10 cellular contexts compared by ENCODE assay signal in genomic region chr19:47210180-47210490, GRCh38. TPM values are rescaled to one million over a fixed set of nuclear protein-coding genes. Genes with fewer than 3 reads are reported as not detected.
A peak's percentile ranks its signal among the peaks of the same experiment; 100 is the strongest.
DNase-seq lines count a peak whose midpoint lies in the region; ATAC-seq, FAIRE-seq and TF ChIP-seq lines count a peak whose summit lies in the region.
"Had no signal": no experiment of that assay in that cellular context is flagged by ENCODE, and none has a peak within 500 bp of the region (broad histone marks: within the 10 kb centered on the region; RNA-seq: fewer than 3 reads in every experiment).

No MANE protein-coding gene starts in this region.

- no peaks in the 10 kb centered on the region for H3K27me3 Mint-ChIP-seq in activated CD4-positive, alpha-beta memory T cell treated with anti-CD3 and anti-CD28 coated beads for 36 hours
- H3K27me3 Mint-ChIP-seq in activated CD4-positive, alpha-beta memory T cell treated with anti-CD3 and anti-CD28 coated beads, Interleukin-2, amount 10 ng/mL, durations not matched to agents 7 days and 5 days = no peaks in the 10 kb centered on the region

- no peak for FAIRE-seq in GM19239 (lab: Jason Lieb, UNC)

- H3K27ac ChIP-seq in Peyer's patch (peak overlapping the region in 3 of 4 donors; percentile 4 to 14 (median 10)), esophagus muscularis mucosa (replicated peaks in 1 of 4) (peak overlapping the region; percentile 50 to 79 (median 67))

- peaks cover 12% of the 10 kb centered on the region for H3K4me1 Mint-ChIP-seq in activated CD4-positive, alpha-beta memory T cell treated with anti-CD3 and anti-CD28 coated beads for 36 hours (ENCODE audit: low read depth)
- H3K4me1 Mint-ChIP-seq in activated CD4-positive, alpha-beta memory T cell treated with anti-CD3 and anti-CD28 coated beads, Interleukin-2, amount 10 ng/mL, durations not matched to agents 7 days and 5 days = peaks cover 16% of the 10 kb centered on the region
- H3K4me1 Mint-ChIP-seq in stimulated activated effector memory CD8-positive, alpha-beta T cell treated with anti-CD3 and anti-CD28 coated beads, Interleukin-12 subunit alpha, Interleukin-12 subunit beta, amount 100 ng/mL, for 72 hours = peaks cover 8% of the 10 kb centered on the region

- TF ChIP-seq EP300 in esophagus muscularis mucosa (IDR thresholded peaks at IDR 0.05) = no peak

- CTCF ChIA-PET in activated CD4-positive, alpha-beta memory T cell treated with anti-CD3 and anti-CD28 coated beads for 36 hours (lab: Charles Lee) = interaction anchor here (0.7 to 9.6 kb wide), 42 partner anchors 8 to 324 kb away, joined by 3 to 333 read pairs (median 5); partner anchors contain the start of genes CCDC9, INAFM1, SAE1 and ZC3H4
- CTCF ChIA-PET in activated CD4-positive, alpha-beta memory T cell treated with anti-CD3 and anti-CD28 coated beads, Interleukin-2, amount 10 ng/mL, durations not matched to agents 7 days and 5 days (lab: Charles Lee) = interaction anchor here (0.7 to 5.1 kb wide), 33 partner anchors 9 to 218 kb away, joined by 3 to 361 read pairs (median 4); partner anchors contain the start of genes DHX34 and INAFM1

- no peaks in the 10 kb centered on the region for H3K9me3 Mint-ChIP-seq in activated CD4-positive, alpha-beta memory T cell treated with anti-CD3 and anti-CD28 coated beads for 36 hours
- no peaks in the 10 kb centered on the region for H3K9me3 Mint-ChIP-seq in activated CD4-positive, alpha-beta memory T cell treated with anti-CD3 and anti-CD28 coated beads, Interleukin-2, amount 10 ng/mL, durations not matched to agents 7 days and 5 days
- H3K9me3 Mint-ChIP-seq in stimulated activated effector memory CD8-positive, alpha-beta T cell treated with anti-CD3 and anti-CD28 coated beads, Interleukin-12 subunit alpha, Interleukin-12 subunit beta, amount 100 ng/mL, for 72 hours = no peaks in the 10 kb centered on the region

- DNase-seq in activated CD4-positive, alpha-beta memory T cell treated with anti-CD3 and anti-CD28 coated beads for 36 hours = no peak
- no peak for DNase-seq in activated CD4-positive, alpha-beta memory T cell treated with anti-CD3 and anti-CD28 coated beads, Interleukin-2, amount 10 ng/mL, durations not matched to agents 7 days and 5 days
- DNase-seq in Peyer's patch = no peak
- DNase-seq in esophagus muscularis mucosa (ENCODE audit: extremely low spot score) = no peak
- DNase-seq in stimulated activated effector memory CD8-positive, alpha-beta T cell treated with anti-CD3 and anti-CD28 coated beads, Interleukin-12 subunit alpha, Interleukin-12 subunit beta, amount 100 ng/mL, for 72 hours (ENCODE audit: low spot score in 2 of 2) = no peak
- DNase-seq in GM19239 (ENCODE audit: insufficient read length, low spot score) = no peak
- no peak for DNase-seq in iPS-NIHi11 (ENCODE audit: low spot score)

- ATAC-seq in stimulated activated effector memory CD8-positive, alpha-beta T cell treated with anti-CD3 and anti-CD28 coated beads, Interleukin-12 subunit alpha, Interleukin-12 subunit beta, amount 100 ng/mL, for 72 hours = no peak
- no peak for ATAC-seq in GM18858 (IDR thresholded peaks at IDR 0.05; ENCODE audit: unreplicated experiment)

- H3K36me3 Mint-ChIP-seq in activated CD4-positive, alpha-beta memory T cell treated with anti-CD3 and anti-CD28 coated beads for 36 hours = peaks cover 29% of the 10 kb centered on the region
- H3K36me3 Mint-ChIP-seq in activated CD4-positive, alpha-beta memory T cell treated with anti-CD3 and anti-CD28 coated beads, Interleukin-2, amount 10 ng/mL, durations not matched to agents 7 days and 5 days (ENCODE audit: low read depth) = peaks cover 53% of the 10 kb centered on the region
- H3K36me3 Mint-ChIP-seq in stimulated activated effector memory CD8-positive, alpha-beta T cell treated with anti-CD3 and anti-CD28 coated beads, Interleukin-12 subunit alpha, Interleukin-12 subunit beta, amount 100 ng/mL, for 72 hours = peaks cover 70% of the 10 kb centered on the region

- peaks cover 0 to 36% (median 0%) of the 10 kb centered on the region in 3 donors for H3K36me3 ChIP-seq in Peyer's patch
- H3K36me3 ChIP-seq in esophagus muscularis mucosa = peaks cover 7 to 51% (median 42%) of the 10 kb centered on the region in 4 donors

- no peak overlapping the region for H3K4me3 Mint-ChIP-seq in activated CD4-positive, alpha-beta memory T cell treated with anti-CD3 and anti-CD28 coated beads for 36 hours
- H3K4me3 Mint-ChIP-seq in activated CD4-positive, alpha-beta memory T cell treated with anti-CD3 and anti-CD28 coated beads, Interleukin-2, amount 10 ng/mL, durations not matched to agents 7 days and 5 days = no peak overlapping the region
- no peak overlapping the region for H3K4me3 Mint-ChIP-seq in stimulated activated effector memory CD8-positive, alpha-beta T cell treated with anti-CD3 and anti-CD28 coated beads, Interleukin-12 subunit alpha, Interleukin-12 subunit beta, amount 100 ng/mL, for 72 hours

- TF ChIP-seq CTCF in Peyer's patch (IDR thresholded peaks at IDR 0.05) (no peak), esophagus muscularis mucosa (IDR thresholded peaks at IDR 0.05) (no peak)

- peaks cover 0 to 7% (median 0%) of the 10 kb centered on the region in 4 donors for H3K4me1 ChIP-seq in Peyer's patch
- peaks cover 11 to 21% (median 15%) of the 10 kb centered on the region in 4 donors for H3K4me1 ChIP-seq in esophagus muscularis mucosa
- H3K4me1 ChIP-seq: colonic mucosa had no signal

- no peaks in the 10 kb centered on the region for H3K27me3 ChIP-seq in Peyer's patch
- H3K27me3 ChIP-seq in esophagus muscularis mucosa = no peaks in the 10 kb centered on the region
- H3K27me3 ChIP-seq: colonic mucosa had no signal

- H3K9me3 ChIP-seq in Peyer's patch (no peaks in the 10 kb centered on the region), esophagus muscularis mucosa (no peaks in the 10 kb centered on the region)
- H3K9me3 ChIP-seq: colonic mucosa had no signal

- H3K27ac Mint-ChIP-seq in activated CD4-positive, alpha-beta memory T cell treated with anti-CD3 and anti-CD28 coated beads for 36 hours = peak overlapping the region; percentile 25
- no peak overlapping the region for H3K27ac Mint-ChIP-seq in activated CD4-positive, alpha-beta memory T cell treated with anti-CD3 and anti-CD28 coated beads, Interleukin-2, amount 10 ng/mL, durations not matched to agents 7 days and 5 days
- peak overlapping the region; percentile 88 for H3K27ac Mint-ChIP-seq in stimulated activated effector memory CD8-positive, alpha-beta T cell treated with anti-CD3 and anti-CD28 coated beads, Interleukin-12 subunit alpha, Interleukin-12 subunit beta, amount 100 ng/mL, for 72 hours

- H3K4me3 ChIP-seq in Peyer's patch = no peak overlapping the region
- H3K4me3 ChIP-seq in esophagus muscularis mucosa = no peak overlapping the region
- H3K4me3 ChIP-seq: colonic mucosa, skin epidermis had no signal

- intact Hi-C loops in activated CD4-positive, alpha-beta memory T cell treated with anti-CD3 and anti-CD28 coated beads for 36 hours (cut with micrococcal nuclease) = loop anchor here (1.0 to 2.0 kb wide), 2 partner anchors 19 to 34 kb away; no protein-coding TSS in a partner anchor
- intact Hi-C loops in esophagus muscularis mucosa (cut with DNase I) = loop anchor here (2.0 kb wide), 1 partner anchor 35 kb away; no protein-coding TSS in a partner anchor

- POLR2A ChIA-PET in activated CD4-positive, alpha-beta memory T cell treated with anti-CD3 and anti-CD28 coated beads for 36 hours (lab: Charles Lee) = interaction anchor here (1.1 to 4.6 kb wide), 4 partner anchors 16 to 50 kb away, joined by 3 to 49 read pairs (median 8); partner anchors contain the start of gene CCDC9
- POLR2A ChIA-PET in activated CD4-positive, alpha-beta memory T cell treated with anti-CD3 and anti-CD28 coated beads, Interleukin-2, amount 10 ng/mL, durations not matched to agents 7 days and 5 days (lab: Charles Lee) = interaction anchor here (0.9 to 6.3 kb wide), 11 partner anchors 16 to 97 kb away, joined by 4 to 89 read pairs (median 10); partner anchors contain the start of genes CCDC9, INAFM1 and ZC3H4

- no peak for TF ChIP-seq POLR2A in Peyer's patch (IDR thresholded peaks at IDR 0.05)
- no peak for TF ChIP-seq POLR2A in esophagus muscularis mucosa (IDR thresholded peaks at IDR 0.05; ENCODE audit: low read depth)

RNA-seq across cellular contexts. Expression of gene BBC3, which starts 20.9 kb away (rescaled TPM):
- total RNA-seq in activated CD4-positive, alpha-beta memory T cell treated with anti-CD3 and anti-CD28 coated beads for 36 hours = 10 to 100 TPM; 13.8 to 14.6 TPM
- 10 to 100 TPM; 17.3 to 19.0 TPM for total RNA-seq in activated CD4-positive, alpha-beta memory T cell treated with anti-CD3 and anti-CD28 coated beads, Interleukin-2, amount 10 ng/mL, durations not matched to agents 7 days and 5 days
- total RNA-seq in Peyer's patch (10 to 100 TPM in 1 of 4 donors, 1 to 10 TPM in 3; 4.1 to 10.0 (median 5.5) TPM), esophagus muscularis mucosa (10 to 100 TPM in 2 of 4 donors, 1 to 10 TPM in 2; 5.0 to 21.3 (median 11.5) TPM)

RNA-seq across cellular contexts. Expression of gene CCDC9, which starts 46.2 kb away (rescaled TPM):
- total RNA-seq in activated CD4-positive, alpha-beta memory T cell treated with anti-CD3 and anti-CD28 coated beads for 36 hours = 10 to 100 TPM; 32.7 to 39.1 TPM
- 10 to 100 TPM; 29.9 to 30.2 TPM for total RNA-seq in activated CD4-positive, alpha-beta memory T cell treated with anti-CD3 and anti-CD28 coated beads, Interleukin-2, amount 10 ng/mL, durations not matched to agents 7 days and 5 days
- total RNA-seq in Peyer's patch = 100 to 1,000 TPM in 1 of 4 donors, 10 to 100 TPM in 3; 12.1 to 104 (median 35.8) TPM
- total RNA-seq in esophagus muscularis mucosa = 10 to 100 TPM; 22.4 to 30.6 (median 25.5) TPM
